Comparison of ENCODE assay signal across 11 cellular contexts in the genomic region with DNA sequence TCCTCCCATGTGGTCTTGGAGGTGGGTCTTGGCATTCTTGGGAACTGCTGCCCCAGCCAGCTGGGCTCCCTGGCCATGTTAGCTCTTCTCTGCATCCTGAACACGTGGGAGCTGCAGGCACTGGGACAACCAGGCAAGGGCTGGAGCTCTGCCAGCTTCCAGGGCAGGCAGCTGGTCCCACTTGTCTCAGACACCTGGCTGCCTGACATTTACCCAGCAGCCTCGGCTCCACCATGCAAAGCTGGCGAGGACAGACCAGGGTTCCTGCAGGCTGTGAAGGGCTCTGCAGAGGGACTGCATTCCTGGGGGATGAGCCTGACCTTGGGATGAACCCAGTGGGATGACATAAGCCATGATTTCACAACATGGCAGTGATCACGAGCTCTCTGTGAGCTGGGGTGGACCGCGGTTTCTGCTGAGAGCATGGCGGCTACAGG.
DNase-seq lines count a peak whose midpoint lies in the region; ATAC-seq and TF ChIP-seq lines count a peak whose summit lies in the region.
"Had no signal": no experiment of that assay in that cellular context is flagged by ENCODE, and none has a peak within 500 bp of the region (broad histone marks: within the 10 kb centered on the region; RNA-seq: fewer than 3 reads in every experiment).

No MANE protein-coding gene starts in this region.

- no peak for TF ChIP-seq CTCF in heart left ventricle (IDR thresholded peaks at IDR 0.05)

- no peak for TF ChIP-seq POLR2A in heart left ventricle (IDR thresholded peaks at IDR 0.05)

- peaks cover 6% of the 10 kb centered on the region for H3K9me3 Mint-ChIP-seq in activated T-helper 2 cell treated with anti-CD3 and anti-CD28 coated beads, Interferon-gamma antibody, Interleukin-2, Interleukin-4, amounts not matched to agents 10 μg/mL and 5 μg/mL and 100 μg/mL, durations not matched to agents 14 hours and 24 hours and 36 hours
- no peaks in the 10 kb centered on the region for H3K9me3 Mint-ChIP-seq in activated CD8-positive, alpha-beta T cell treated with anti-CD3 and anti-CD28 coated beads, Interleukin-2, amount 10 ng/mL, durations not matched to agents 7 days and 5 days (ENCODE audit: insufficient read depth)

- POLR2A ChIA-PET in activated CD8-positive, alpha-beta T cell treated with anti-CD3 and anti-CD28 coated beads, Interleukin-2, amount 10 ng/mL, durations not matched to agents 7 days and 5 days (lab: Charles Lee), result no interaction called here

- peak overlapping the region in 1 of 12 donors; percentile 15 for H3K4me3 ChIP-seq in heart left ventricle
- H3K4me3 ChIP-seq in skeletal muscle cell (ENCODE audit: low read depth, low read length), result no peak overlapping the region
- H3K4me3 ChIP-seq: neural progenitor cell had no signal

- H3K4me1 Mint-ChIP-seq in activated T-helper 2 cell treated with anti-CD3 and anti-CD28 coated beads, Interferon-gamma antibody, Interleukin-2, Interleukin-4, amounts not matched to agents 10 μg/mL and 5 μg/mL and 100 μg/mL, durations not matched to agents 14 hours and 24 hours and 36 hours (ENCODE audit: low read depth), result no peaks in the 10 kb centered on the region
- no peaks in the 10 kb centered on the region for H3K4me1 Mint-ChIP-seq in activated CD8-positive, alpha-beta T cell treated with anti-CD3 and anti-CD28 coated beads, Interleukin-2, amount 10 ng/mL, durations not matched to agents 7 days and 5 days (ENCODE audit: low read depth)
- H3K4me1 Mint-ChIP-seq: neural progenitor cell had no signal

- H3K27me3 ChIP-seq in heart left ventricle, result peaks cover 0 to 15% (median 0%) of the 10 kb centered on the region in 9 donors
- H3K27me3 ChIP-seq: neural progenitor cell had no signal

- intact Hi-C loops in heart left ventricle (cut with DNase I), result no loop called here
- intact Hi-C loops in activated T-helper 2 cell treated with anti-CD3 and anti-CD28 coated beads, Interferon-gamma antibody, Interleukin-2, Interleukin-4, amounts not matched to agents 10 μg/mL and 5 μg/mL and 100 μg/mL, durations not matched to agents 14 hours and 24 hours and 36 hours (cut with micrococcal nuclease), result no loop called here

- H3K36me3 ChIP-seq in heart left ventricle, result no peaks in the 10 kb centered on the region
- H3K36me3 ChIP-seq: neural progenitor cell had no signal

- no peaks in the 10 kb centered on the region for H3K27me3 Mint-ChIP-seq in activated T-helper 2 cell treated with anti-CD3 and anti-CD28 coated beads, Interferon-gamma antibody, Interleukin-2, Interleukin-4, amounts not matched to agents 10 μg/mL and 5 μg/mL and 100 μg/mL, durations not matched to agents 14 hours and 24 hours and 36 hours (ENCODE audit: low read depth)
- no peaks in the 10 kb centered on the region for H3K27me3 Mint-ChIP-seq in activated CD8-positive, alpha-beta T cell treated with anti-CD3 and anti-CD28 coated beads, Interleukin-2, amount 10 ng/mL, durations not matched to agents 7 days and 5 days (ENCODE audit: low read depth)

- CTCF ChIA-PET in activated CD8-positive, alpha-beta T cell treated with anti-CD3 and anti-CD28 coated beads, Interleukin-2, amount 10 ng/mL, durations not matched to agents 7 days and 5 days (lab: Charles Lee), result no interaction called here

- H3K4me3 Mint-ChIP-seq in activated T-helper 2 cell treated with anti-CD3 and anti-CD28 coated beads, Interferon-gamma antibody, Interleukin-2, Interleukin-4, amounts not matched to agents 10 μg/mL and 5 μg/mL and 100 μg/mL, durations not matched to agents 14 hours and 24 hours and 36 hours (ENCODE audit: low read depth), result no peak overlapping the region
- H3K4me3 Mint-ChIP-seq in activated CD8-positive, alpha-beta T cell treated with anti-CD3 and anti-CD28 coated beads, Interleukin-2, amount 10 ng/mL, durations not matched to agents 7 days and 5 days, result no peak overlapping the region
- H3K4me3 Mint-ChIP-seq: neural progenitor cell had no signal

- in situ Hi-C loops in SK-MEL-5 (cut with HindIII; ENCODE audit: low pct_unique_long_range_greater_than_20kb, low sequenced_read_pairs), result no loop called here

- H3K9me3 ChIP-seq in heart left ventricle, result peaks cover 0 to 13% (median 0%) of the 10 kb centered on the region in 12 donors

- peaks cover 0 to 4% (median 0%) of the 10 kb centered on the region in 12 donors for H3K4me1 ChIP-seq in heart left ventricle
- H3K4me1 ChIP-seq: neural progenitor cell had no signal

- H3K27ac ChIP-seq in heart left ventricle, result peak overlapping the region in 8 of 12 donors; percentile 15 to 75 (median 47)
- H3K27ac ChIP-seq: neural progenitor cell had no signal

- H3K27ac Mint-ChIP-seq in activated T-helper 2 cell treated with anti-CD3 and anti-CD28 coated beads, Interferon-gamma antibody, Interleukin-2, Interleukin-4, amounts not matched to agents 10 μg/mL and 5 μg/mL and 100 μg/mL, durations not matched to agents 14 hours and 24 hours and 36 hours, result no peak overlapping the region
- H3K27ac Mint-ChIP-seq in activated CD8-positive, alpha-beta T cell treated with anti-CD3 and anti-CD28 coated beads, Interleukin-2, amount 10 ng/mL, durations not matched to agents 7 days and 5 days, result no peak overlapping the region
- H3K27ac Mint-ChIP-seq: neural progenitor cell had no signal

- peak; percentile 73 to 98 (median 94) for ATAC-seq in heart left ventricle
- no peak for ATAC-seq in activated CD8-positive, alpha-beta T cell treated with anti-CD3 and anti-CD28 coated beads, Interleukin-2, amount 10 ng/mL, durations not matched to agents 7 days and 5 days

- WGBS in heart left ventricle, 4 donors, result 32 to 41% (median 39%) methylated on average over 5 to 7 of the region's 7 CpGs

- peak; percentile 91 for DNase-seq in GM03348 (ENCODE audit: low spot score)
- DNase-seq in SK-MEL-5 (ENCODE audit: low read depth, low spot score), result peak; percentile 28
- DNase-seq in heart left ventricle, result peak; percentile 65 to 90 (median 84)
- DNase-seq in skeletal muscle cell (ENCODE audit: low read depth), result peak; percentile 72
- DNase-seq in activated T-helper 2 cell treated with anti-CD3 and anti-CD28 coated beads, Interferon-gamma antibody, Interleukin-2, Interleukin-4, amounts not matched to agents 10 μg/mL and 5 μg/mL and 100 μg/mL, durations not matched to agents 14 hours and 24 hours and 36 hours (ENCODE audit: low spot score), result no peak
- no peak for DNase-seq in NAMALWA (ENCODE audit: low spot score)
- DNase-seq in activated CD8-positive, alpha-beta T cell treated with anti-CD3 and anti-CD28 coated beads, Interleukin-2, amount 10 ng/mL, durations not matched to agents 7 days and 5 days, result no peak
- no peak for DNase-seq in stimulated activated CD4-positive, alpha-beta T cell treated with anti-CD3 and anti-CD28 coated beads, Interleukin-4, amount 100 ng/mL, for 1 hour
- DNase-seq: activated CD8-positive, alpha-beta memory T cell treated with anti-CD3 and anti-CD28 coated beads, Interleukin-2, amount 50 U/mL, for 48 hours; stimulated activated CD8-positive, alpha-beta memory T cell treated with anti-CD3 and anti-CD28 coated beads, Interleukin-4, amount 100 ng/mL, for 48 hours had no signal

- no peaks in the 10 kb centered on the region for H3K36me3 Mint-ChIP-seq in activated T-helper 2 cell treated with anti-CD3 and anti-CD28 coated beads, Interferon-gamma antibody, Interleukin-2, Interleukin-4, amounts not matched to agents 10 μg/mL and 5 μg/mL and 100 μg/mL, durations not matched to agents 14 hours and 24 hours and 36 hours (ENCODE audit: low read depth)
- H3K36me3 Mint-ChIP-seq in activated CD8-positive, alpha-beta T cell treated with anti-CD3 and anti-CD28 coated beads, Interleukin-2, amount 10 ng/mL, durations not matched to agents 7 days and 5 days (ENCODE audit: low read depth), result no peaks in the 10 kb centered on the region
- H3K36me3 Mint-ChIP-seq: neural progenitor cell had no signal

Comparison
In these comparisons a context has a peak if more than half of its experiments do, and no peak if none do; other contexts are left out.
1. DNase-seq: peak in GM03348 (single experiment), SK-MEL-5 (single experiment), heart left ventricle (5 of 5) and skeletal muscle cell (single experiment); none in activated T-helper 2 cell treated with anti-CD3 and anti-CD28 coated beads, Interferon-gamma antibody, Interleukin-2, Interleukin-4, amounts not matched to agents 10 μg/mL and 5 μg/mL and 100 μg/mL, durations not matched to agents 14 hours and 24 hours and 36 hours (single experiment), NAMALWA (single experiment), activated CD8-positive, alpha-beta T cell treated with anti-CD3 and anti-CD28 coated beads, Interleukin-2, amount 10 ng/mL, durations not matched to agents 7 days and 5 days (single experiment) and stimulated activated CD4-positive, alpha-beta T cell treated with anti-CD3 and anti-CD28 coated beads, Interleukin-4, amount 100 ng/mL, for 1 hour (single experiment).